Comparison of ENCODE assay signal across 8 cellular contexts in the genomic region with DNA sequence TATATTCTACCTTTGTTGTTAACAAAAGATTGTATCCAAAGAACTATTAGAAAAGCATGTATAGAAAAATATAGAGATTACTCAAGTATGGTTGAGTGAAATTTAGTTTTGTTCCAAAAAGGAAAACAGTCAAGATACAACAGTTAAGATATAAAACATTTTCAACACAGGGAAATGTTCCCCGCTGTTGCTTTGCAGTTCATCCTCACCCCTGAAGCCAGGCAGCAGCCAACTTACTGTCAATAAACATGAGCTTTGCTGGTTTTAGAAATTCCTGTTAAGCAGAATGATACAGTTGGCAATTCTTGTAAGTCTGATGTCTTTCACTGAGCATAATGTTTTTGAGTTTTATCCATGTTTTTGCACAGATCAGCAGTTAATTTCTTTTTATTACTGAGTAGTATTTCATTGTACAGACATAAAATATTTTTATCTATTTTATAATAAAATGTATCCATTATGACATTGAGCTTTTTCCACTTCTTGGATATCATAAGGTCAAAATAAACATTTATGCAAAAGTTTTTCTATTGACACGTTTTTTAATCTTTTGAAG. TPM values are rescaled to one million over a fixed set of nuclear protein-coding genes. Genes with fewer than 3 reads are reported as not detected.
DNase-seq lines count a peak whose midpoint lies in the region; ATAC-seq and TF ChIP-seq lines count a peak whose summit lies in the region.

No MANE protein-coding gene starts in this region.

- peak overlapping the region; percentile 67 to 80 for H3K27ac ChIP-seq in coronary artery
- peak overlapping the region; percentile 94 for H3K27ac ChIP-seq in naive thymus-derived CD4-positive, alpha-beta T cell (ENCODE audit: low read depth, low read length)

- H3K27ac Mint-ChIP-seq in CD14-positive monocyte = peak overlapping the region; percentile 95 to 99 (median 96)
- H3K27ac Mint-ChIP-seq in naive thymus-derived CD4-positive, alpha-beta T cell = peak overlapping the region; percentile 97 to 100 (median 99)

- CTCF ChIA-PET in naive thymus-derived CD4-positive, alpha-beta T cell (lab: Charles Lee) = interaction anchor here (0.8 to 2.7 kb wide), 2 partner anchors 25 to 120 kb away, joined by 3 to 9 read pairs; no protein-coding TSS in a partner anchor

- TF ChIP-seq CTCF in CD14-positive monocyte (IDR thresholded peaks at IDR 0.05) (no peak), NB4 (IDR thresholded peaks at IDR 0.05; ENCODE audit: low read depth, low read length) (no peak), coronary artery (IDR thresholded peaks at IDR 0.05) (no peak), GM20000 (IDR thresholded peaks at IDR 0.05; ENCODE audit: extremely low read depth, missing control alignments) (no peak)

- no peak for ATAC-seq in naive thymus-derived CD4-positive, alpha-beta T cell
- ATAC-seq in GM19452 (IDR thresholded peaks at IDR 0.05; ENCODE audit: unreplicated experiment) (no peak), HG02678 (IDR thresholded peaks at IDR 0.05; ENCODE audit: unreplicated experiment) (no peak), HG02623 (IDR thresholded peaks at IDR 0.05; ENCODE audit: unreplicated experiment) (no peak)

- peaks cover 0 to 4% of the 10 kb centered on the region in 2 donors for H3K36me3 Mint-ChIP-seq in CD14-positive monocyte
- peaks cover 0 to 14% (median 3%) of the 10 kb centered on the region in 5 donors for H3K36me3 Mint-ChIP-seq in naive thymus-derived CD4-positive, alpha-beta T cell

- H3K27me3 Mint-ChIP-seq in CD14-positive monocyte (ENCODE audit: low read depth in 3 of 3) = no peaks in the 10 kb centered on the region
- H3K27me3 Mint-ChIP-seq in naive thymus-derived CD4-positive, alpha-beta T cell = no peaks in the 10 kb centered on the region

- H3K4me1 ChIP-seq in naive thymus-derived CD4-positive, alpha-beta T cell (ENCODE audit: control insufficient read depth in 2 of 2, insufficient read depth in 2 of 2, low read length in 2 of 2) = peaks cover 7 to 9% of the 10 kb centered on the region in 2 donors

- no peaks in the 10 kb centered on the region for H3K27me3 ChIP-seq in naive thymus-derived CD4-positive, alpha-beta T cell (ENCODE audit: control insufficient read depth in 2 of 2, insufficient read depth in 2 of 2, low read length in 2 of 2)

- H3K36me3 ChIP-seq in naive thymus-derived CD4-positive, alpha-beta T cell (ENCODE audit: control insufficient read depth in 2 of 3, insufficient read depth in 3 of 3, low read length in 3 of 3) = no peaks in the 10 kb centered on the region

- peak overlapping the region; percentile 83 to 91 for H3K4me3 Mint-ChIP-seq in CD14-positive monocyte
- H3K4me3 Mint-ChIP-seq in naive thymus-derived CD4-positive, alpha-beta T cell = peak overlapping the region; percentile 87 to 99 (median 93)

- H3K4me3 ChIP-seq in NB4 (ENCODE audit: low read depth, low read length) = peak overlapping the region; percentile 91
- peak overlapping the region; percentile 67 for H3K4me3 ChIP-seq in coronary artery
- peak overlapping the region; percentile 68 for H3K4me3 ChIP-seq in naive thymus-derived CD4-positive, alpha-beta T cell (ENCODE audit: low read length)

- peaks cover 0 to 7% (median 5%) of the 10 kb centered on the region in 7 donors for H3K9me3 Mint-ChIP-seq in CD14-positive monocyte
- peaks cover 0 to 1% (median 0%) of the 10 kb centered on the region in 11 donors for H3K9me3 Mint-ChIP-seq in naive thymus-derived CD4-positive, alpha-beta T cell

- H3K4me1 Mint-ChIP-seq in CD14-positive monocyte = peaks cover 17% of the 10 kb centered on the region
- H3K4me1 Mint-ChIP-seq in naive thymus-derived CD4-positive, alpha-beta T cell = peaks cover 4 to 35% (median 23%) of the 10 kb centered on the region in 7 donors

- H3K9me3 ChIP-seq in naive thymus-derived CD4-positive, alpha-beta T cell (ENCODE audit: control insufficient read depth in 2 of 3, low read length in 3 of 3) = no peaks in the 10 kb centered on the region

- DNase-seq in CD14-positive monocyte (ENCODE audit: low spot score) = no peak
- DNase-seq in NB4 (ENCODE audit: low read depth) = peak; percentile 24
- no peak for DNase-seq in coronary artery (ENCODE audit: low spot score)
- peak in 4 of 9 donors; percentile 14 to 41 (median 30) for DNase-seq in naive thymus-derived CD4-positive, alpha-beta T cell
- no peak for DNase-seq in GM20000 (ENCODE audit: low spot score)

- intact Hi-C loops in CD14-positive monocyte (cut with micrococcal nuclease) = loop anchor here in 1 of 2 donors (10.0 kb wide), 1 partner anchor 264 kb away; a partner anchor contains a TSS
- intact Hi-C loops in naive thymus-derived CD4-positive, alpha-beta T cell (cut with micrococcal nuclease) = no loop called here

- POLR2A ChIA-PET in naive thymus-derived CD4-positive, alpha-beta T cell (lab: Charles Lee) = interaction anchor here (0.5 to 3.5 kb wide), 7 partner anchors 16 to 109 kb away, joined by 3 to 28 read pairs (median 5); a partner anchor contains a TSS

- TF ChIP-seq POLR2A in NB4 (IDR thresholded peaks at IDR 0.05; ENCODE audit: extremely low read depth, insufficient read length) = no peak

RNA-seq across cellular contexts. Expression of a gene that starts 1.2 kb away (rescaled TPM):
- polyA plus RNA-seq in CD14-positive monocyte = 10 to 100 TPM; 52.1 to 59.4 TPM
- total RNA-seq in naive thymus-derived CD4-positive, alpha-beta T cell = 10 to 100 TPM; 50.1 to 86.8 (median 73.8) TPM
- 10 to 100 TPM; 22.1 to 61.2 TPM for polyA plus RNA-seq in naive thymus-derived CD4-positive, alpha-beta T cell

RNA-seq across cellular contexts. Expression of a gene that starts 10.9 kb away (rescaled TPM):
- not detected for polyA plus RNA-seq in CD14-positive monocyte
- not detected for total RNA-seq in naive thymus-derived CD4-positive, alpha-beta T cell
- polyA plus RNA-seq in naive thymus-derived CD4-positive, alpha-beta T cell = not detected

RNA-seq across cellular contexts. Expression of a gene that starts 43.1 kb away (rescaled TPM):
- polyA plus RNA-seq in CD14-positive monocyte = 1 to 10 TPM; 1.0 to 2.2 TPM
- 10 to 100 TPM in 1 of 5 experiments, 1 to 10 TPM in 2, under 1 TPM in 2; 0.35 to 34.8 (median 1.0) TPM for total RNA-seq in naive thymus-derived CD4-positive, alpha-beta T cell
- 1 to 10 TPM; 1.3 to 1.6 TPM for polyA plus RNA-seq in naive thymus-derived CD4-positive, alpha-beta T cell
